In genomic region chr3:9731206-9732079, GRCh38 we compare ENCODE assay signal across 1 cellular context.
A peak's percentile ranks its signal among the peaks of the same experiment; 100 is the strongest.
TF ChIP-seq lines count a peak whose summit lies in the region.

BRPF1 (plus strand) TSS chr3:9731735; CDS start chr3:9734141, 2,406 bp downstream.

TF ChIP-seq in K562, 482 proteins besides CTCF, POLR2A, EP300 and RAD21 (continued from another document):
- TF ChIP-seq ZNF398 (CRISPR knock-in tag; IDR thresholded peaks at IDR 0.05) (no peak), HOMEZ (CRISPR knock-in tag; IDR thresholded peaks at IDR 0.05) (peak; percentile 79; the same call in 1 of the 2 replicates), ZBTB17 (CRISPR knock-in tag; IDR thresholded peaks at IDR 0.05) (peak; percentile 76; the same call in 1 of the 2 replicates)
